Comparison of ENCODE assay signal across 1 cellular context in genomic region chr7:100545636-100546128, GRCh38.
TF ChIP-seq lines count a peak whose summit lies in the region.

No MANE protein-coding gene starts in this region.

TF ChIP-seq in K562, 482 proteins besides CTCF, POLR2A, EP300 and RAD21 (continued from another document):
- TF ChIP-seq ZFP91 (CRISPR knock-in tag; IDR thresholded peaks at IDR 0.05) (no peak), LARP7 (IDR thresholded peaks at IDR 0.05) (no peak), JUN (IDR thresholded peaks at IDR 0.05; ENCODE audit: borderline replicate concordance, low read depth, low read length) (peak; percentile 77), JUN (CRISPR knock-in tag; IDR thresholded peaks at IDR 0.05; ENCODE audit: borderline replicate concordance) (no peak), ZNF175 (CRISPR knock-in tag; IDR thresholded peaks at IDR 0.05; ENCODE audit: low read depth) (no peak), BRD4 (IDR thresholded peaks at IDR 0.05) (no peak), ARNT (IDR thresholded peaks at IDR 0.05) (no peak), ZNF668 (CRISPR knock-in tag; IDR thresholded peaks at IDR 0.05) (no peak), TAF1 (IDR thresholded peaks at IDR 0.05; ENCODE audit: control insufficient read depth, extremely low read depth, insufficient read depth, low read length, severe bottlenecking) (no peak), E2F5 (CRISPR knock-in tag; IDR thresholded peaks at IDR 0.05) (no peak), KDM1A (IDR thresholded peaks at IDR 0.05) (peak in 1 of 2 experiments; percentile 33; a peak in 1 of 4 replicates)
